Comparison of ENCODE assay signal across 24 cellular contexts in genomic region chr19:33950141-33950805, GRCh38.
DNase-seq lines count a peak whose midpoint lies in the region; ATAC-seq, FAIRE-seq and TF ChIP-seq lines count a peak whose summit lies in the region.
"Had no signal": no experiment of that assay in that cellular context is flagged by ENCODE, and none has a peak within 500 bp of the region (broad histone marks: within the 10 kb centered on the region; RNA-seq: fewer than 3 reads in every experiment).

No MANE protein-coding gene starts in this region.

- H3K36me3 ChIP-seq in GM23248 (ENCODE audit: low read depth) (no peaks in the 10 kb centered on the region), H1 (ENCODE audit: control insufficient read depth in 2 of 4, insufficient read depth in 4 of 4, low read length in 3 of 4) (no peaks in the 10 kb centered on the region)
- H3K36me3 ChIP-seq: MG63 had no signal

- H3F3A ChIP-seq in GM23248 (ENCODE audit: insufficient read depth) = no peaks in the 10 kb centered on the region

- H2AFZ ChIP-seq in GM23248 (no peak overlapping the region), H1 (ENCODE audit: low read length) (no peak overlapping the region)
- H2AFZ ChIP-seq: PC-9 had no signal

- H2BK20ac ChIP-seq in H1 (ENCODE audit: low read length) = no peak overlapping the region

- no peak overlapping the region for H3K4ac ChIP-seq in H1 (replicated peaks; ENCODE audit: insufficient read length, low read depth, low read length)

- no peak overlapping the region for H3K4me2 ChIP-seq in A549
- no peak overlapping the region for H3K4me2 ChIP-seq in GM23248 (ENCODE audit: unreplicated experiment)
- no peak overlapping the region for H3K4me2 ChIP-seq in H1 (ENCODE audit: insufficient read depth in 1 of 2, low read depth in 2 of 2, low read length in 2 of 2)
- H3K4me2 ChIP-seq: PC-9 had no signal

- H3K56ac ChIP-seq in H1 (replicated peaks; ENCODE audit: insufficient read length, low read depth, low read length) = peak overlapping the region; percentile 40

- no peak overlapping the region for H4K8ac ChIP-seq in H1 (ENCODE audit: extremely low read depth, insufficient read depth, low read length)

- no peak overlapping the region for H3K23ac ChIP-seq in H1 (ENCODE audit: insufficient read length)

- H3K18ac ChIP-seq in H1 (ENCODE audit: extremely low read depth, low read length) = no peak overlapping the region

- H3K4me1 ChIP-seq in A549 = no peaks in the 10 kb centered on the region
- H3K4me1 ChIP-seq in GM23248 (ENCODE audit: insufficient read depth) = no peaks in the 10 kb centered on the region
- H3K4me1 ChIP-seq in H1 (replicated peaks in 1 of 4; ENCODE audit: control insufficient read depth in 3 of 4, insufficient read depth in 4 of 4, low read length in 3 of 4) = no peaks in the 10 kb centered on the region

- H3K9me3 ChIP-seq in A549 (peaks cover 6% of the 10 kb centered on the region; the same call in 1 of the 3 replicates), GM23248 (ENCODE audit: low read depth) (no peaks in the 10 kb centered on the region), H1 (ENCODE audit: insufficient read depth in 2 of 2, low read depth in 1 of 2, low read length in 1 of 2) (no peaks in the 10 kb centered on the region)
- H3K9me3 ChIP-seq: MG63 had no signal

- H3K79me1 ChIP-seq in H1 (ENCODE audit: low read depth, low read length) = no peaks in the 10 kb centered on the region

- H4K91ac ChIP-seq in H1 (replicated peaks; ENCODE audit: insufficient read length, low read length) = no peak overlapping the region

- no peak for TF ChIP-seq RAD21 in A549 (conservative IDR thresholded peaks at IDR 0.05 in 1 of 2, IDR thresholded peaks at IDR 0.05 in 1 of 2)
- no peak for TF ChIP-seq RAD21 in H1 (IDR thresholded peaks at IDR 0.05 in 1 of 2, conservative IDR thresholded peaks at IDR 0.05 in 1 of 2; ENCODE audit: low read depth in 2 of 2, low read length in 2 of 2)

- H4K20me1 ChIP-seq in GM23248 (ENCODE audit: insufficient read depth) (no peaks in the 10 kb centered on the region), H1 (replicated peaks in 1 of 2; ENCODE audit: control insufficient read depth in 1 of 2, insufficient read depth in 2 of 2, low read length in 2 of 2) (no peaks in the 10 kb centered on the region)

- H3K4me3 ChIP-seq in A549 (no peak overlapping the region), GM23248 (no peak overlapping the region), H1 (ENCODE audit: extremely low read depth in 1 of 4, insufficient read depth in 2 of 4, low read depth in 3 of 4, low read length in 4 of 4) (no peak overlapping the region)
- H3K4me3 ChIP-seq: MG63, PC-9 had no signal

- no peak overlapping the region for H2AK5ac ChIP-seq in H1 (ENCODE audit: low read depth, low read length)

- H3K79me2 ChIP-seq in GM23248 (ENCODE audit: insufficient read depth) (no peaks in the 10 kb centered on the region), H1 (ENCODE audit: control insufficient read depth in 1 of 2, insufficient read depth in 2 of 2, low read length in 2 of 2) (no peaks in the 10 kb centered on the region)

- H2BK120ac ChIP-seq in H1 (replicated peaks; ENCODE audit: low read depth, low read length) = no peak overlapping the region

- ATAC-seq in A549 (no peak), left lobe of liver (no peak), GM19324 (IDR thresholded peaks at IDR 0.05; ENCODE audit: low FRiP score, unreplicated experiment) (no peak), GM19035 (IDR thresholded peaks at IDR 0.05; ENCODE audit: unreplicated experiment) (no peak)
- ATAC-seq: HCT116 had no signal

- FAIRE-seq in A549 (lab: Jason Lieb, UNC) = peak; percentile 80
- FAIRE-seq in H1 (lab: Jason Lieb, UNC) = no peak
- FAIRE-seq: G401.6 had no signal

- H3K9me2 ChIP-seq in GM23248 (ENCODE audit: insufficient read depth) = no peaks in the 10 kb centered on the region

- TF ChIP-seq CTCF in A549 (IDR thresholded peaks at IDR 0.05) = no peak
- no peak for TF ChIP-seq CTCF in H1 (IDR thresholded peaks at IDR 0.05; ENCODE audit: control extremely low read depth in 1 of 3, insufficient read depth in 1 of 3, low read depth in 1 of 3, low read length in 3 of 3)

- CTCF ChIA-PET in A549 (lab: Yijun Ruan, JAX) (interaction anchor here (0.7 to 3.2 kb wide), 6 partner anchors 45 to 519 kb away, joined by 3 to 18 read pairs (median 4); no protein-coding TSS in a partner anchor), H1 (lab: Charles Lee; ENCODE audit: partially characterized antibody) (interaction anchor here (0.6 to 3.5 kb wide), 7 partner anchors 16 to 426 kb away, joined by 3 to 14 read pairs (median 3); no protein-coding TSS in a partner anchor)

- no peak overlapping the region for H2BK5ac ChIP-seq in H1 (ENCODE audit: low read depth, low read length)

- H3K9ac ChIP-seq in GM23248 (no peak overlapping the region), H1 (replicated peaks in 1 of 4; ENCODE audit: extremely low read depth in 1 of 4, low read depth in 3 of 4, low read length in 3 of 4) (no peak overlapping the region)

- WGBS in A549 (ENCODE audit: missing lambda C conversion rate) = 68% methylated on average over 16 of the region's 16 CpGs
- WGBS in GM23248 (ENCODE audit: low coverage in 1 of 2, low lambda C conversion rate in 2 of 2, missing lambda C conversion rate in 2 of 2), 2 experiments = 11% methylated on average over 16 of the region's 16 CpGs
- 86% methylated on average over 16 of the region's 16 CpGs; no CpG with 5 or more reads in 1 of the 2 experiments for WGBS in H1 (ENCODE audit: extremely low coverage in 1 of 2, insufficient coverage in 1 of 2, insufficient read length in 1 of 2, insufficient replicate concordance in 2 of 2, low coverage in 1 of 2, low lambda C conversion rate in 2 of 2, missing lambda C conversion rate in 1 of 2), 2 experiments

- H3K27ac ChIP-seq in A549 = no peak overlapping the region
- no peak overlapping the region for H3K27ac ChIP-seq in GM23248
- no peak overlapping the region for H3K27ac ChIP-seq in H1 (ENCODE audit: low read depth, low read length)
- H3K27ac ChIP-seq: C4-2B, PC-9, RWPE1 had no signal

- TF ChIP-seq POLR2A in A549 (IDR thresholded peaks at IDR 0.05; ENCODE audit: low read length) (no peak), H1 (IDR thresholded peaks at IDR 0.05; ENCODE audit: control extremely low read depth in 1 of 2, low read depth in 2 of 2, low read length in 2 of 2) (no peak)

- POLR2A ChIA-PET in A549 (lab: Yijun Ruan, JAX) = no interaction called here
- POLR2A ChIA-PET in H1 (lab: Charles Lee; ENCODE audit: partially characterized antibody) = no interaction called here

- H2BK12ac ChIP-seq in H1 (ENCODE audit: low read depth, low read length) = no peak overlapping the region

- no peak overlapping the region for H3K14ac ChIP-seq in H1 (ENCODE audit: insufficient read length)

- DNase-seq in A549 (ENCODE audit: low read depth in 1 of 2, low spot score in 1 of 2) (no peak), GM23248 (peak; percentile 34), H1 (ENCODE audit: low read depth in 1 of 2, low spot score in 2 of 2) (peak in 1 of 2 experiments; percentile 39), left lobe of liver (ENCODE audit: low spot score) (peak; percentile 29), DMS114 treated with DMSO at 0.1 percent for 48 hours (lab: John Stamatoyannopoulos, UW; ENCODE audit: unreplicated experiment) (no peak), iPS-NIHi7 (ENCODE audit: extremely low spot score) (no peak)
- DNase-seq: ACHN, AML-193, DND-41, Karpas-422, MG63, NCI-H1048, NCI-H1436, NCI-H2029, NCI-H446 treated with DMSO at 0.1 percent for 48 hours, NCI-H82, PC-9, SIG-M5 had no signal

- in situ Hi-C loops in GM23248 (cut with MboI) = no loop called here

- no peak for TF ChIP-seq EP300 in A549 (IDR thresholded peaks at IDR 0.05)
- TF ChIP-seq EP300 in H1 (IDR thresholded peaks at IDR 0.05; ENCODE audit: borderline replicate concordance in 1 of 2, low read depth in 2 of 2, low read length in 2 of 2) = no peak

- H3K23me2 ChIP-seq in H1 (ENCODE audit: low read depth, low read length) = no peaks in the 10 kb centered on the region

- peaks cover 31% of the 10 kb centered on the region for H3K27me3 ChIP-seq in GM23248 (replicated peaks; ENCODE audit: insufficient read depth)
- no peaks in the 10 kb centered on the region for H3K27me3 ChIP-seq in H1 (replicated peaks in 1 of 4; ENCODE audit: control insufficient read depth in 3 of 4, extremely low read depth in 1 of 4, insufficient read depth in 3 of 4, low read length in 3 of 4)
- H3K27me3 ChIP-seq: MG63 had no signal

- no peak overlapping the region for H4K5ac ChIP-seq in H1 (ENCODE audit: insufficient read length, low read depth, low read length)

- H2BK15ac ChIP-seq in H1 (ENCODE audit: low read length) = no peak overlapping the region

TF ChIP-seq in A549, 52 proteins besides CTCF, POLR2A, EP300 and RAD21:
- TF ChIP-seq CBX8 (IDR thresholded peaks at IDR 0.05) (no peak), BHLHE40 (IDR thresholded peaks at IDR 0.05; ENCODE audit: low read depth, low read length) (no peak)

TF ChIP-seq in H1, 55 proteins besides CTCF, POLR2A, EP300 and RAD21:
- TF ChIP-seq CBX8 (IDR thresholded peaks at IDR 0.05; ENCODE audit: borderline replicate concordance, low read depth, low read length) (no peak), BCL11A (IDR thresholded peaks at IDR 0.05; ENCODE audit: low read depth in 2 of 2, low read length in 2 of 2) (no peak), ATF3 (IDR thresholded peaks at IDR 0.05; ENCODE audit: insufficient read depth, low read depth, low read length) (no peak), SP1 (IDR thresholded peaks at IDR 0.05; ENCODE audit: low read depth, low read length) (no peak), KDM5A (IDR thresholded peaks at IDR 0.05; ENCODE audit: low read length) (no peak), CHD2 (IDR thresholded peaks at IDR 0.05; ENCODE audit: low read length) (no peak), GABPA (IDR thresholded peaks at IDR 0.05; ENCODE audit: borderline replicate concordance, insufficient read depth, low read length) (no peak), CBX5 (IDR thresholded peaks at IDR 0.05; ENCODE audit: low read depth, low read length) (no peak), NRF1 (IDR thresholded peaks at IDR 0.05; ENCODE audit: low read depth, low read length) (no peak), GTF2F1 (IDR thresholded peaks at IDR 0.05; ENCODE audit: borderline replicate concordance, low read depth, low read length) (no peak), CTBP2 (IDR thresholded peaks at IDR 0.05; ENCODE audit: borderline replicate concordance, insufficient read depth, insufficient read length, low read length) (no peak), KDM1A (IDR thresholded peaks at IDR 0.05; ENCODE audit: borderline replicate concordance, low read length) (no peak)

Comparison
In these comparisons a context has a peak if more than half of its experiments do, and no peak if none do; other contexts are left out.
1. DNase-seq: peak in GM23248 (single experiment) and left lobe of liver (single experiment); none in A549 (0 of 2), DMS114 treated with DMSO at 0.1 percent for 48 hours (single experiment) and iPS-NIHi7 (single experiment).